2 cellular contexts compared by ENCODE assay signal in the genomic region with DNA sequence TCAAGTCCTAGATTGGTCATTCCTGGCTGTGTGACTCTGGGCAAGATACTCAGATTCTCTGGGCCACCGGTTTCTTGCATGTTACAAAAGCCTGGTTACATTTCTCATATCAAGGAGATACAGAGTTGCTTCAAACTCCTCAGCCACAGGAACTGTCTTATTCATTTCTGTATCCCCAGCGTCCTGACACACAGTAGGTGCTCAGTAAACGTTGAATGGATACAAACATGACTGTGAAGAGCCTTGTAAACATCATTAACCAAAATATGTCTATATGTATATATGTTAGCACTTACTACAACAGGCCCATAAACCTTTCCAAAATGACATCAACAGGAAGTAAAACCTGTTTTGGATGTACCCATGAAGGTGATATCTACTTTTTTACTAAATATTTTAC.
TF ChIP-seq lines count a peak whose summit lies in the region.

No MANE protein-coding gene starts in this region.

TF ChIP-seq in HEK293T, 16 proteins besides CTCF, POLR2A, EP300 and RAD21:
- TF ChIP-seq NFRKB (IDR thresholded peaks at IDR 0.05), result no peak
- no peak for TF ChIP-seq SUZ12 (IDR thresholded peaks at IDR 0.05)
- TF ChIP-seq, protein P1, sequence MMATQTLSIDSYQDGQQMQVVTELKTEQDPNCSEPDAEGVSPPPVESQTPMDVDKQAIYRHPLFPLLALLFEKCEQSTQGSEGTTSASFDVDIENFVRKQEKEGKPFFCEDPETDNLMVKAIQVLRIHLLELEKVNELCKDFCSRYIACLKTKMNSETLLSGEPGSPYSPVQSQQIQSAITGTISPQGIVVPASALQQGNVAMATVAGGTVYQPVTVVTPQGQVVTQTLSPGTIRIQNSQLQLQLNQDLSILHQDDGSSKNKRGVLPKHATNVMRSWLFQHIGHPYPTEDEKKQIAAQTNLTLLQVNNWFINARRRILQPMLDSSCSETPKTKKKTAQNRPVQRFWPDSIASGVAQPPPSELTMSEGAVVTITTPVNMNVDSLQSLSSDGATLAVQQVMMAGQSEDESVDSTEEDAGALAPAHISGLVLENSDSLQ (IDR thresholded peaks at IDR 0.05), result no peak
- TF ChIP-seq CTBP1 (IDR thresholded peaks at IDR 0.05; ENCODE audit: borderline replicate concordance), result no peak
- no peak for TF ChIP-seq FOXK2 (IDR thresholded peaks at IDR 0.05)
- no peak for TF ChIP-seq LEF1 (IDR thresholded peaks at IDR 0.05; ENCODE audit: borderline replicate concordance)
- TF ChIP-seq L3MBTL2 (conservative IDR thresholded peaks at IDR 0.05), result no peak
- TF ChIP-seq SP1 (IDR thresholded peaks at IDR 0.05), result no peak
- TF ChIP-seq FOXA1 (IDR thresholded peaks at IDR 0.05), result no peak
- no peak for TF ChIP-seq HDGF (IDR thresholded peaks at IDR 0.05; ENCODE audit: borderline replicate concordance)
- TF ChIP-seq TARDBP (IDR thresholded peaks at IDR 0.05), result no peak
- no peak for TF ChIP-seq ARNT (IDR thresholded peaks at IDR 0.05)
- no peak for TF ChIP-seq BHLHE40 (IDR thresholded peaks at IDR 0.05; ENCODE audit: borderline replicate concordance)
- TF ChIP-seq ELF4 (IDR thresholded peaks at IDR 0.05), result no peak

TF ChIP-seq in GM12878, 131 proteins besides CTCF, POLR2A, EP300 and RAD21:
- TF ChIP-seq IKZF1 (conservative IDR thresholded peaks at IDR 0.05) (no peak), CHD1 (IDR thresholded peaks at IDR 0.05; ENCODE audit: low read depth, low read length) (no peak), RCOR1 (conservative IDR thresholded peaks at IDR 0.05; ENCODE audit: low read depth, low read length) (no peak), POLR2AphosphoS2 (IDR thresholded peaks at IDR 0.05; ENCODE audit: low read depth, low read length) (no peak), FOXM1 (IDR thresholded peaks at IDR 0.05; ENCODE audit: low read depth, low read length) (no peak), CEBPB (IDR thresholded peaks at IDR 0.05; ENCODE audit: borderline replicate concordance in 1 of 2, low read depth in 2 of 2, low read length in 2 of 2) (no peak)
- TF ChIP-seq, protein P2, sequence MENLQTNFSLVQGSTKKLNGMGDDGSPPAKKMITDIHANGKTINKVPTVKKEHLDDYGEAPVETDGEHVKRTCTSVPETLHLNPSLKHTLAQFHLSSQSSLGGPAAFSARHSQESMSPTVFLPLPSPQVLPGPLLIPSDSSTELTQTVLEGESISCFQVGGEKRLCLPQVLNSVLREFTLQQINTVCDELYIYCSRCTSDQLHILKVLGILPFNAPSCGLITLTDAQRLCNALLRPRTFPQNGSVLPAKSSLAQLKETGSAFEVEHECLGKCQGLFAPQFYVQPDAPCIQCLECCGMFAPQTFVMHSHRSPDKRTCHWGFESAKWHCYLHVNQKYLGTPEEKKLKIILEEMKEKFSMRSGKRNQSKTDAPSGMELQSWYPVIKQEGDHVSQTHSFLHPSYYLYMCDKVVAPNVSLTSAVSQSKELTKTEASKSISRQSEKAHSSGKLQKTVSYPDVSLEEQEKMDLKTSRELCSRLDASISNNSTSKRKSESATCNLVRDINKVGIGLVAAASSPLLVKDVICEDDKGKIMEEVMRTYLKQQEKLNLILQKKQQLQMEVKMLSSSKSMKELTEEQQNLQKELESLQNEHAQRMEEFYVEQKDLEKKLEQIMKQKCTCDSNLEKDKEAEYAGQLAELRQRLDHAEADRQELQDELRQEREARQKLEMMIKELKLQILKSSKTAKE (IDR thresholded peaks at IDR 0.05; ENCODE audit: low read depth, poor library complexity, severe bottlenecking), result no peak
- TF ChIP-seq, protein P3, sequence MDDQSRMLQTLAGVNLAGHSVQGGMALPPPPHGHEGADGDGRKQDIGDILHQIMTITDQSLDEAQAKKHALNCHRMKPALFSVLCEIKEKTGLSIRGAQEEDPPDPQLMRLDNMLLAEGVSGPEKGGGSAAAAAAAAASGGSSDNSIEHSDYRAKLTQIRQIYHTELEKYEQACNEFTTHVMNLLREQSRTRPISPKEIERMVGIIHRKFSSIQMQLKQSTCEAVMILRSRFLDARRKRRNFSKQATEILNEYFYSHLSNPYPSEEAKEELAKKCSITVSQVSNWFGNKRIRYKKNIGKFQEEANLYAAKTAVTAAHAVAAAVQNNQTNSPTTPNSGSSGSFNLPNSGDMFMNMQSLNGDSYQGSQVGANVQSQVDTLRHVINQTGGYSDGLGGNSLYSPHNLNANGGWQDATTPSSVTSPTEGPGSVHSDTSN (IDR thresholded peaks at IDR 0.05; ENCODE audit: insufficient replicate concordance, low read depth, low read length), result no peak
- TF ChIP-seq, protein P4, sequence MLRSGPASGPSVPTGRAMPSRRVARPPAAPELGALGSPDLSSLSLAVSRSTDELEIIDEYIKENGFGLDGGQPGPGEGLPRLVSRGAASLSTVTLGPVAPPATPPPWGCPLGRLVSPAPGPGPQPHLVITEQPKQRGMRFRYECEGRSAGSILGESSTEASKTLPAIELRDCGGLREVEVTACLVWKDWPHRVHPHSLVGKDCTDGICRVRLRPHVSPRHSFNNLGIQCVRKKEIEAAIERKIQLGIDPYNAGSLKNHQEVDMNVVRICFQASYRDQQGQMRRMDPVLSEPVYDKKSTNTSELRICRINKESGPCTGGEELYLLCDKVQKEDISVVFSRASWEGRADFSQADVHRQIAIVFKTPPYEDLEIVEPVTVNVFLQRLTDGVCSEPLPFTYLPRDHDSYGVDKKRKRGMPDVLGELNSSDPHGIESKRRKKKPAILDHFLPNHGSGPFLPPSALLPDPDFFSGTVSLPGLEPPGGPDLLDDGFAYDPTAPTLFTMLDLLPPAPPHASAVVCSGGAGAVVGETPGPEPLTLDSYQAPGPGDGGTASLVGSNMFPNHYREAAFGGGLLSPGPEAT (IDR thresholded peaks at IDR 0.05; ENCODE audit: low read depth), result no peak
